Comparison of ENCODE assay signal across 9 cellular contexts in the genomic region with DNA sequence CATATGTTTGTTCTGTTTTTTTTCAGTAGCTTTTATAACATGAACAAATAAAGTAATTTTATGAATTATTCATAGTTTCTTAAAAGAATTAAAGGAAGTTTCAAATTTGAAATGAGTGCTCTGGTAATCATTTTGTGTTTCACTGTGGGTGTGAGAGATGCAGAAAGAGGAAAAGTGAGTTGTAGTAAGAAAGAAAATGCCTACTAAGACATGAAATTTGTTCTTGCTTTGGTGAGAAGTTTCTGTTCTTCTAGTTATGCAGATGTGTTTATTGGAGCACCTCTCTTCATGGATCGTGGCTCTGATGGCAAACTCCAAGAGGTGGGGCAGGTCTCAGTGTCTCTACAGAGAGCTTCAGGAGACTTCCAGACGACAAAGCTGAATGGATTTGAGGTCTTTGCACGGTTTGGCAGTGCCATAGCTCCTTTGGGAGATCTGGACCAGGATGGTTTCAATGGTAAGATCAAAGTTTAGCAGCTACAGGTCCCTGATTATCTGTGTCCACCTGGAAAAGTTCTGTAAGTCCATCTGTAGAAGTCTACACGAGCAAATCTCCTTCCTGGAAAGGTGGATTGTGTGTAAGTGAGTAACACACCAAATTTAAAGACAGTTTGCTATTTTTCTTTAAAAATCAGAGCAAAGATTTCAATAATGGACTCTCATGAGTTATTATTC. TPM values are rescaled to one million over a fixed set of nuclear protein-coding genes. Genes with fewer than 3 reads are reported as not detected.
DNase-seq lines count a peak whose midpoint lies in the region; ATAC-seq lines count a peak whose summit lies in the region.
"Had no signal": no experiment of that assay in that cellular context is flagged by ENCODE, and none has a peak within 500 bp of the region (broad histone marks: within the 10 kb centered on the region; RNA-seq: fewer than 3 reads in every experiment).

No MANE protein-coding gene starts in this region.

- H3K36me3 Mint-ChIP-seq in activated naive CD8-positive, alpha-beta T cell treated with anti-CD3 and anti-CD28 coated beads for 36 hours: peaks cover 8% of the 10 kb centered on the region

- peaks cover 25% of the 10 kb centered on the region for H3K4me1 Mint-ChIP-seq in activated naive CD8-positive, alpha-beta T cell treated with anti-CD3 and anti-CD28 coated beads for 36 hours

- no peak for DNase-seq in Right ventricle myocardium superior
- no peak for DNase-seq in left ventricle myocardium superior
- no peak for DNase-seq in activated naive CD8-positive, alpha-beta T cell treated with anti-CD3 and anti-CD28 coated beads for 36 hours
- DNase-seq in NCI-H1694 treated with DMSO at 0.1 percent for 48 hours (lab: John Stamatoyannopoulos, UW): no peak
- DNase-seq in NCI-H146 treated with DMSO at 0.1 percent for 48 hours (lab: John Stamatoyannopoulos, UW; ENCODE audit: unreplicated experiment): no peak
- DNase-seq: upper lobe of right lung had no signal

- no peaks in the 10 kb centered on the region for H3K27me3 Mint-ChIP-seq in activated naive CD8-positive, alpha-beta T cell treated with anti-CD3 and anti-CD28 coated beads for 36 hours

- intact Hi-C loops in Right ventricle myocardium superior (cut with DNase I) (loop anchor here (2.0 kb wide), 1 partner anchor 136 kb away; no protein-coding TSS in a partner anchor), left ventricle myocardium superior (cut with micrococcal nuclease) (loop anchor here (2.0 kb wide), 1 partner anchor 136 kb away; no protein-coding TSS in a partner anchor)

- ATAC-seq in Right ventricle myocardium superior (ENCODE audit: poor library complexity): peak; percentile 34
- ATAC-seq in left ventricle myocardium superior: no peak
- ATAC-seq in HG03025 (IDR thresholded peaks at IDR 0.05; ENCODE audit: low FRiP score, unreplicated experiment): peak; percentile 30
- ATAC-seq in GM19328 (IDR thresholded peaks at IDR 0.05; ENCODE audit: unreplicated experiment): no peak
- no peak for ATAC-seq in GM21423 (IDR thresholded peaks at IDR 0.05; ENCODE audit: unreplicated experiment)

- no peaks in the 10 kb centered on the region for H3K9me3 Mint-ChIP-seq in activated naive CD8-positive, alpha-beta T cell treated with anti-CD3 and anti-CD28 coated beads for 36 hours

- H3K27ac Mint-ChIP-seq in activated naive CD8-positive, alpha-beta T cell treated with anti-CD3 and anti-CD28 coated beads for 36 hours: peak overlapping the region; percentile 3

- H3K4me3 Mint-ChIP-seq in activated naive CD8-positive, alpha-beta T cell treated with anti-CD3 and anti-CD28 coated beads for 36 hours: no peak overlapping the region

RNA-seq across cellular contexts. Expression of gene ITGAV, which starts 51.4 kb away (rescaled TPM):
- total RNA-seq in Right ventricle myocardium superior (124 TPM), left ventricle myocardium superior (143 TPM)
- 1 to 10 TPM; 3.6 to 3.9 TPM for total RNA-seq in activated naive CD8-positive, alpha-beta T cell treated with anti-CD3 and anti-CD28 coated beads for 36 hours

RNA-seq across cellular contexts. Expression of gene FAM171B, which starts 52.6 kb away (rescaled TPM):
- total RNA-seq in Right ventricle myocardium superior (2.3 TPM), left ventricle myocardium superior (3.2 TPM)
- total RNA-seq in activated naive CD8-positive, alpha-beta T cell treated with anti-CD3 and anti-CD28 coated beads for 36 hours: under 1 TPM; 0.47 to 0.70 TPM

Comparison
In these comparisons a context has a peak if more than half of its experiments do, and no peak if none do; other contexts are left out.
1. ATAC-seq: peak in Right ventricle myocardium superior (single experiment) and HG03025 (single experiment); none in left ventricle myocardium superior (single experiment), GM19328 (single experiment) and GM21423 (single experiment).
2. RNA of gene ITGAV, which starts 51.4 kb away (total RNA-seq): 143 TPM in left ventricle myocardium superior (single experiment) and 124 TPM in Right ventricle myocardium superior (single experiment); 3.6 to 3.9 TPM in activated naive CD8-positive, alpha-beta T cell treated with anti-CD3 and anti-CD28 coated beads for 36 hours; every median in the first group is over 10 times any median in the second.